In genomic region chr2:172114579-172114978, GRCh38 we compare ENCODE assay signal across 3 cellular contexts. TPM values are rescaled to one million over a fixed set of nuclear protein-coding genes. Genes with fewer than 3 reads are reported as not detected.
"Had no signal": no experiment of that assay in that cellular context is flagged by ENCODE, and none has a peak within 500 bp of the region (broad histone marks: within the 10 kb centered on the region; RNA-seq: fewer than 3 reads in every experiment).

No MANE protein-coding gene starts in this region.

- DNase-seq: GDM1, GF-D8 had no signal

- H3K4me3 ChIP-seq: GM12878 had no signal

- ATAC-seq: GM12878 had no signal

RNA-seq across cellular contexts. Expression of gene DLX2, which starts 11.9 kb away (rescaled TPM):
- total RNA-seq: GM12878 had no signal

RNA-seq across cellular contexts. Expression of gene DLX1, which starts 29.3 kb away (rescaled TPM):
- total RNA-seq: GM12878 had no signal
